ENCODE assay signal across 24 cellular contexts in the genomic region with DNA sequence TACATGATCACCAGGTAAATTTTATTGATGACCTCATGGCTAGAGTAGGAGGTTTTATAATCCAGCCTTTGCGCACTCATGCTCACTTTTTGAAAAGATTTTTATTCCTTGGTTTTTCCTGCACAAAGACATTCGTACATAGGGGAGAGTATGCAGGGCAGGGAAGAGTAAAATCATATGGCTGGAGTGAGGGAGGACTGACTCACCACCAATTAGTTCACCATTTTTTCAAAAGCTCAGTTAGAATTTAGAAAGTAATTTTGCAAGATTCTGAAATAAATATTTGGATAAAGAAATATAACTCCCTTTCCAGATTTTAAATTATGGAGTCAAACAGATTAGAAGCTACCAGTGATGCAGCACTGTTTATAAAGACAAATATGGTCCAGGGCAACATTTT.
"Had no signal": no experiment of that assay in that cellular context is flagged by ENCODE, and none has a peak within 500 bp of the region (broad histone marks: within the 10 kb centered on the region; RNA-seq: fewer than 3 reads in every experiment).

No MANE protein-coding gene starts in this region.

- H3K4me1 ChIP-seq: gastroesophageal sphincter, heart right ventricle, sigmoid colon, spleen, upper lobe of left lung had no signal

- H3K27ac Mint-ChIP-seq: activated CD4-positive, alpha-beta T cell treated with anti-CD3 and anti-CD28 coated beads, Interleukin-2, amount 10 ng/mL, durations not matched to agents 7 days and 5 days; activated naive CD4-positive, alpha-beta T cell treated with anti-CD3 and anti-CD28 coated beads for 36 hours; brain; naive thymus-derived CD4-positive, alpha-beta T cell; stimulated activated memory B cell treated with anti-CD40 and anti-IgM and Interleukin-4, amounts not matched to agents 10 μg/mL and 1 μg/mL and 100 μg/mL, for 72 hours had no signal

- H3K4me3 ChIP-seq: dorsolateral prefrontal cortex, gastroesophageal sphincter, heart right ventricle, pancreas, sigmoid colon, spleen, thoracic aorta, upper lobe of left lung had no signal

- H3K9me3 Mint-ChIP-seq: activated CD4-positive, alpha-beta T cell treated with anti-CD3 and anti-CD28 coated beads, Interleukin-2, amount 10 ng/mL, durations not matched to agents 7 days and 5 days; activated naive CD4-positive, alpha-beta T cell treated with anti-CD3 and anti-CD28 coated beads for 36 hours; activated T-cell treated with anti-CD3 and anti-CD28 coated beads, Interleukin-2, amount 50 U/mL, for 4 hours; brain; naive thymus-derived CD4-positive, alpha-beta T cell; stimulated activated memory B cell treated with anti-CD40 and anti-IgM and Interleukin-4, amounts not matched to agents 10 μg/mL and 1 μg/mL and 100 μg/mL, for 72 hours had no signal

- DNase-seq: activated CD4-positive, alpha-beta T cell treated with anti-CD3 and anti-CD28 coated beads, Interleukin-2, amount 10 ng/mL, durations not matched to agents 7 days and 5 days; activated CD8-positive, alpha-beta memory T cell treated with anti-CD3 and anti-CD28 coated beads, Interleukin-2, amount 50 U/mL, for 4 hours; activated naive CD4-positive, alpha-beta T cell treated with anti-CD3 and anti-CD28 coated beads for 36 hours; activated T-cell treated with anti-CD3 and anti-CD28 coated beads, Interleukin-2, amount 50 U/mL, for 4 hours; anterior cingulate cortex; central memory CD4-positive, alpha-beta T cell; dorsolateral prefrontal cortex; heart right ventricle; kidney glomerular epithelial cell; left ventricle myocardium superior; naive thymus-derived CD4-positive, alpha-beta T cell; pancreas; sigmoid colon; spleen; stimulated activated CD4-positive, alpha-beta T cell treated with anti-CD3 and anti-CD28 coated beads, Interleukin-4, amount 100 ng/mL, for 4 hours; T-helper 1 cell; T-helper 9 cell; upper lobe of left lung had no signal

- H3K36me3 ChIP-seq: gastroesophageal sphincter, heart right ventricle, pancreas, sigmoid colon, thoracic aorta, upper lobe of left lung had no signal

- H3K4me1 Mint-ChIP-seq: activated CD4-positive, alpha-beta T cell treated with anti-CD3 and anti-CD28 coated beads, Interleukin-2, amount 10 ng/mL, durations not matched to agents 7 days and 5 days; naive thymus-derived CD4-positive, alpha-beta T cell had no signal

- H3K9me3 ChIP-seq: gastroesophageal sphincter, heart right ventricle, pancreas, sigmoid colon, spleen, thoracic aorta, upper lobe of left lung had no signal

- H3K27ac ChIP-seq: dorsolateral prefrontal cortex, epithelial cell of prostate, gastroesophageal sphincter, heart right ventricle, pancreas, sigmoid colon, thoracic aorta, upper lobe of left lung had no signal

- H3K4me3 Mint-ChIP-seq: activated CD4-positive, alpha-beta T cell treated with anti-CD3 and anti-CD28 coated beads, Interleukin-2, amount 10 ng/mL, durations not matched to agents 7 days and 5 days; activated naive CD4-positive, alpha-beta T cell treated with anti-CD3 and anti-CD28 coated beads for 36 hours; activated T-cell treated with anti-CD3 and anti-CD28 coated beads, Interleukin-2, amount 50 U/mL, for 4 hours; brain; naive thymus-derived CD4-positive, alpha-beta T cell; stimulated activated memory B cell treated with anti-CD40 and anti-IgM and Interleukin-4, amounts not matched to agents 10 μg/mL and 1 μg/mL and 100 μg/mL, for 72 hours had no signal

- H3K27me3 Mint-ChIP-seq: activated CD4-positive, alpha-beta T cell treated with anti-CD3 and anti-CD28 coated beads, Interleukin-2, amount 10 ng/mL, durations not matched to agents 7 days and 5 days; brain; naive thymus-derived CD4-positive, alpha-beta T cell; stimulated activated memory B cell treated with anti-CD40 and anti-IgM and Interleukin-4, amounts not matched to agents 10 μg/mL and 1 μg/mL and 100 μg/mL, for 72 hours had no signal

- H3K27me3 ChIP-seq: dorsolateral prefrontal cortex, gastroesophageal sphincter, sigmoid colon, spleen, upper lobe of left lung had no signal

- H3K36me3 Mint-ChIP-seq: brain; naive thymus-derived CD4-positive, alpha-beta T cell; stimulated activated memory B cell treated with anti-CD40 and anti-IgM and Interleukin-4, amounts not matched to agents 10 μg/mL and 1 μg/mL and 100 μg/mL, for 72 hours had no signal

- ATAC-seq: activated CD4-positive, CD25-positive, alpha-beta regulatory T cell treated with anti-CD3 and anti-CD28 coated beads, Interleukin-2, amount 50 U/mL, for 24 hours; activated T-cell treated with anti-CD3 and anti-CD28 coated beads, Interleukin-2, amount 50 U/mL, for 4 hours; gastroesophageal sphincter; heart right ventricle; left ventricle myocardium superior; naive thymus-derived CD4-positive, alpha-beta T cell; pancreas; stimulated activated memory B cell treated with anti-CD40 and anti-IgM and Interleukin-4, amounts not matched to agents 10 μg/mL and 1 μg/mL and 100 μg/mL, for 72 hours had no signal
